8 cellular contexts compared by ENCODE assay signal in the genomic region with DNA sequence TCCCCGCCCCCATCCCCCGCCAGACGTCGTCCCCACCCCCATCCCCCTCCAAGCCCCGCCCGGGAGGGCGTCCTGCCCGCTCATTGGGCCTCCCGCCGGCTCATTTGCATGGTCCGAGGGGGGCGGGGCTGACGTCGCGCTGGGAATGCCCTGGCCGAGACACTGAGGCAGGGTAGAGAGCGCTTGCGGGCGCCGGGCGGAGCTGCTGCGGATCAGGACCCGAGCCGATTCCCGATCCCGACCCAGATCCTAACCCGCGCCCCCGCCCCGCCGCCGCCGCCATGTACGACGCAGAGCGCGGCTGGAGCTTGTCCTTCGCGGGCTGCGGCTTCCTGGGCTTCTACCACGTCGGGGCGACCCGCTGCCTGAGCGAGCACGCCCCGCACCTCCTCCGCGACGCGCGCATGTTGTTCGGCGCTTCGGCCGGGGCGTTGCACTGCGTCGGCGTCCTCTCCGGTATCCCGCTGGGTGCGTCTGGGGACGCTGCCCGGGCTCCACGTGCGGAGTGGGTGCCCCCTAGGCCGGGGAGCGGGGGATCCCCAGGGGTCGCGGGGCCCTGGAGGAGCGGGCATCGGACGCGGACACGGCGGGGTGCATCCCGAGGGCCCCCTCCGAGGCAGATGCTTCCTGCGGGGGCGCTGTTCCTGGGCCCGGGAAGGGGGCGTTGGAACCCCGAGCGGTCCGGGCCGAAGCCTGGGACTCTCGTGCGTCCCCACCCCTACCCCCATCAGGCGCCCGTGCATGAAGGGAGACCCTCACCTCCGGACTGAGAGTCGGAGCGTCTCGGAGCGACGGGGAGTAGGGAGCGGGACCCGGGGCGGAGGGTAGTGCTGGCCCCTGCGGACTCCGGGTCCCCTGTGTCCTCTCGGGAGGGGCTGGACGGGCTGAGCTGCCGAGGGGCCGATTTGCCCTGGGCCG. TPM values are rescaled to one million over a fixed set of nuclear protein-coding genes. Genes with fewer than 3 reads are reported as not detected.
DNase-seq lines count a peak whose midpoint lies in the region; ATAC-seq, FAIRE-seq and TF ChIP-seq lines count a peak whose summit lies in the region.

TSS of gene PNPLA3 (plus strand) at position 175 of the 918 bp plus-strand sequence. CDS start at position 282, 107 bp downstream.

- DNase-seq in A549 (ENCODE audit: low read depth in 1 of 2, low spot score in 1 of 2) = peak; percentile 71 to 79
- peak; percentile 63 for DNase-seq in GOT3 (lab: John Stamatoyannopoulos, UW)
- DNase-seq in NCI-H510A treated with DMSO at 0.1 percent for 48 hours (lab: John Stamatoyannopoulos, UW) = peak; percentile 46
- DNase-seq in activated CD4-positive, alpha-beta T cell treated with anti-CD3 and anti-CD28 coated beads, Interleukin-2, amount 50 U/mL, for 24 hours (ENCODE audit: low read depth in 1 of 2, low spot score in 1 of 2) = peak; percentile 57 to 71
- DNase-seq in dedifferentiated amniotic fluid mesenchymal stem cell (ENCODE audit: extremely low spot score) = peak; percentile 67
- peak; percentile 98 for DNase-seq in left lobe of liver (ENCODE audit: low spot score)
- peak; percentile 28 to 72 for DNase-seq in stimulated activated CD4-positive, alpha-beta T cell treated with anti-CD3 and anti-CD28 coated beads, Interleukin-1b, Interleukin-23, amount 100 ng/mL, for 1 hour (ENCODE audit: low read depth in 2 of 2)

- TF ChIP-seq CTCF in A549 (IDR thresholded peaks at IDR 0.05) = peak; percentile 29; the same call in 2 of the 3 replicates

- H3K4me2 ChIP-seq in A549 = peak within 1 kb of the TSS; percentile 90

- FAIRE-seq in A549 (lab: Jason Lieb, UNC) = no peak

- 20% methylated on average over 1 of the region's 107 CpGs for WGBS in A549 (ENCODE audit: missing lambda C conversion rate)

- no peak for TF ChIP-seq EP300 in A549 (IDR thresholded peaks at IDR 0.05)

- POLR2A ChIA-PET in A549 (lab: Yijun Ruan, JAX) = interaction anchor here (1.0 to 1.3 kb wide), 3 partner anchors 9 to 31 kb away, joined by 3 to 4 read pairs (median 4); partner anchors contain the start of gene SAMM50

- TF ChIP-seq RAD21 in A549 (conservative IDR thresholded peaks at IDR 0.05 in 1 of 2, IDR thresholded peaks at IDR 0.05 in 1 of 2) = no peak

- H3K9me3 ChIP-seq in A549 = no peaks in the 10 kb centered on the region

- CTCF ChIA-PET in A549 (lab: Yijun Ruan, JAX) = interaction anchor here (1.0 kb wide), 3 partner anchors 9 to 36 kb away, joined by 3 read pairs; no protein-coding TSS in a partner anchor

- peak within 1 kb of the TSS; percentile 65 to 93 for H3K27ac ChIP-seq in A549

- peak; percentile 40 for TF ChIP-seq POLR2A in A549 (IDR thresholded peaks at IDR 0.05; ENCODE audit: low read length)

- ATAC-seq in A549 (peak; percentile 86 to 94), left lobe of liver (peak; percentile 66), GM19035 (IDR thresholded peaks at IDR 0.05; ENCODE audit: unreplicated experiment) (no peak)

- peak within 1 kb of the TSS; percentile 56 for H3K4me3 ChIP-seq in A549

- H3K4me1 ChIP-seq in A549 = peaks cover 13% of the 10 kb centered on the region; the same call in 2 of the 3 replicates

TF ChIP-seq in A549, 52 proteins besides CTCF, POLR2A, EP300 and RAD21 (continues in another document):
- TF ChIP-seq FOXS1 (CRISPR knock-in tag; IDR thresholded peaks at IDR 0.05) = no peak
- TF ChIP-seq SREBF2 (IDR thresholded peaks at IDR 0.05) = no peak
- TF ChIP-seq ATOH8 (CRISPR knock-in tag; IDR thresholded peaks at IDR 0.05; ENCODE audit: low read depth) = 0 out of 2 replicates have a peak, but pooled peaks have one; percentile 18
- TF ChIP-seq ZC3H11A (IDR thresholded peaks at IDR 0.05) = no peak
- no peak for TF ChIP-seq RARB (CRISPR knock-in tag; IDR thresholded peaks at IDR 0.05)
- TF ChIP-seq, protein P1, sequence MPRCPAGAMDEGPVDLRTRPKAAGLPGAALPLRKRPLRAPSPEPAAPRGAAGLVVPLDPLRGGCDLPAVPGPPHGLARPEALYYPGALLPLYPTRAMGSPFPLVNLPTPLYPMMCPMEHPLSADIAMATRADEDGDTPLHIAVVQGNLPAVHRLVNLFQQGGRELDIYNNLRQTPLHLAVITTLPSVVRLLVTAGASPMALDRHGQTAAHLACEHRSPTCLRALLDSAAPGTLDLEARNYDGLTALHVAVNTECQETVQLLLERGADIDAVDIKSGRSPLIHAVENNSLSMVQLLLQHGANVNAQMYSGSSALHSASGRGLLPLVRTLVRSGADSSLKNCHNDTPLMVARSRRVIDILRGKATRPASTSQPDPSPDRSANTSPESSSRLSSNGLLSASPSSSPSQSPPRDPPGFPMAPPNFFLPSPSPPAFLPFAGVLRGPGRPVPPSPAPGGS (IDR thresholded peaks at IDR 0.05) = 0 out of 3 replicates have a peak, but pooled peaks have one; percentile 20
- no peak for TF ChIP-seq NPAS2 (CRISPR knock-in tag; IDR thresholded peaks at IDR 0.05; ENCODE audit: borderline replicate concordance)
- no peak for TF ChIP-seq NR3C1 (IDR thresholded peaks at IDR 0.05)
- TF ChIP-seq ZSCAN20 (CRISPR knock-in tag; IDR thresholded peaks at IDR 0.05) = no peak
- TF ChIP-seq, protein P2, sequence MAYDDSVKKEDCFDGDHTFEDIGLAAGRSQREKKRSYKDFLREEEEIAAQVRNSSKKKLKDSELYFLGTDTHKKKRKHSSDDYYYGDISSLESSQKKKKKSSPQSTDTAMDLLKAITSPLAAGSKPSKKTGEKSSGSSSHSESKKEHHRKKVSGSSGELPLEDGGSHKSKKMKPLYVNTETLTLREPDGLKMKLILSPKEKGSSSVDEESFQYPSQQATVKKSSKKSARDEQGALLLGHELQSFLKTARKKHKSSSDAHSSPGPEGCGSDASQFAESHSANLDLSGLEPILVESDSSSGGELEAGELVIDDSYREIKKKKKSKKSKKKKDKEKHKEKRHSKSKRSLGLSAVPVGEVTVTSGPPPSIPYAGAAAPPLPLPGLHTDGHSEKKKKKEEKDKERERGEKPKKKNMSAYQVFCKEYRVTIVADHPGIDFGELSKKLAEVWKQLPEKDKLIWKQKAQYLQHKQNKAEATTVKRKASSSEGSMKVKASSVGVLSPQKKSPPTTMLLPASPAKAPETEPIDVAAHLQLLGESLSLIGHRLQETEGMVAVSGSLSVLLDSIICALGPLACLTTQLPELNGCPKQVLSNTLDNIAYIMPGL (CRISPR knock-in tag; IDR thresholded peaks at IDR 0.05; ENCODE audit: borderline replicate concordance) = no peak
- no peak for TF ChIP-seq HEYL (CRISPR knock-in tag; IDR thresholded peaks at IDR 0.05)
- no peak for TF ChIP-seq NFE2L2 (conservative IDR thresholded peaks at IDR 0.05; ENCODE audit: low read length)
- no peak for TF ChIP-seq JUN (IDR thresholded peaks at IDR 0.05)
- peak; percentile 67 for TF ChIP-seq E2F6 (IDR thresholded peaks at IDR 0.05; ENCODE audit: borderline replicate concordance, low read depth)
- TF ChIP-seq ZNF302 (CRISPR knock-in tag; IDR thresholded peaks at IDR 0.05) = no peak
- peak; percentile 80 for TF ChIP-seq MAX (IDR thresholded peaks at IDR 0.05)
- no peak for TF ChIP-seq JUNB (IDR thresholded peaks at IDR 0.05)
- TF ChIP-seq KDM1A (IDR thresholded peaks at IDR 0.05; ENCODE audit: low read depth) = no peak
- TF ChIP-seq GATA3 (IDR thresholded peaks at IDR 0.05; ENCODE audit: borderline replicate concordance) = no peak
- TF ChIP-seq, protein P3, sequence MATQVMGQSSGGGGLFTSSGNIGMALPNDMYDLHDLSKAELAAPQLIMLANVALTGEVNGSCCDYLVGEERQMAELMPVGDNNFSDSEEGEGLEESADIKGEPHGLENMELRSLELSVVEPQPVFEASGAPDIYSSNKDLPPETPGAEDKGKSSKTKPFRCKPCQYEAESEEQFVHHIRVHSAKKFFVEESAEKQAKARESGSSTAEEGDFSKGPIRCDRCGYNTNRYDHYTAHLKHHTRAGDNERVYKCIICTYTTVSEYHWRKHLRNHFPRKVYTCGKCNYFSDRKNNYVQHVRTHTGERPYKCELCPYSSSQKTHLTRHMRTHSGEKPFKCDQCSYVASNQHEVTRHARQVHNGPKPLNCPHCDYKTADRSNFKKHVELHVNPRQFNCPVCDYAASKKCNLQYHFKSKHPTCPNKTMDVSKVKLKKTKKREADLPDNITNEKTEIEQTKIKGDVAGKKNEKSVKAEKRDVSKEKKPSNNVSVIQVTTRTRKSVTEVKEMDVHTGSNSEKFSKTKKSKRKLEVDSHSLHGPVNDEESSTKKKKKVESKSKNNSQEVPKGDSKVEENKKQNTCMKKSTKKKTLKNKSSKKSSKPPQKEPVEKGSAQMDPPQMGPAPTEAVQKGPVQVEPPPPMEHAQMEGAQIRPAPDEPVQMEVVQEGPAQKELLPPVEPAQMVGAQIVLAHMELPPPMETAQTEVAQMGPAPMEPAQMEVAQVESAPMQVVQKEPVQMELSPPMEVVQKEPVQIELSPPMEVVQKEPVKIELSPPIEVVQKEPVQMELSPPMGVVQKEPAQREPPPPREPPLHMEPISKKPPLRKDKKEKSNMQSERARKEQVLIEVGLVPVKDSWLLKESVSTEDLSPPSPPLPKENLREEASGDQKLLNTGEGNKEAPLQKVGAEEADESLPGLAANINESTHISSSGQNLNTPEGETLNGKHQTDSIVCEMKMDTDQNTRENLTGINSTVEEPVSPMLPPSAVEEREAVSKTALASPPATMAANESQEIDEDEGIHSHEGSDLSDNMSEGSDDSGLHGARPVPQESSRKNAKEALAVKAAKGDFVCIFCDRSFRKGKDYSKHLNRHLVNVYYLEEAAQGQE (IDR thresholded peaks at IDR 0.05) = no peak

RNA-seq across cellular contexts. Expression of gene PNPLA3, which starts in this region (rescaled TPM):
- polyA plus RNA-seq in A549 (2011; rRNA removed) (1.3 TPM in 2 replicates), A549 (2017; fragmentation: RNase III; extraction: RNeasy Plus Mini Kit Qiagen cat#74134 plus additional on column Dnase treatment) (1.00 to 1.8 TPM (median 1.3 TPM) in 3 replicates)
- 0.99 and 1.2 TPM in 2 replicates for polyA plus RNA-seq in A549 (2012; cell fraction: cytosol; rRNA removed)
- polyA plus RNA-seq in A549 (2012; cell fraction: nucleus; rRNA removed) = 2.2 and 2.3 TPM in 2 replicates
- polyA minus RNA-seq in A549 (2011; rRNA and poly(A)+ RNA removed) = 1.2 and 1.6 TPM in 2 replicates
- 72.1 TPM for total RNA-seq in left lobe of liver

Comparison
In these comparisons a context has a peak if more than half of its experiments do, and no peak if none do; other contexts are left out.
1. DNase-seq: peak in every context shown above with its lines; median percentile 98 in left lobe of liver; 75 in A549; 67 in dedifferentiated amniotic fluid mesenchymal stem cell; 64 in activated CD4-positive, alpha-beta T cell treated with anti-CD3 and anti-CD28 coated beads, Interleukin-2, amount 50 U/mL, for 24 hours; 63 in GOT3; 50 in stimulated activated CD4-positive, alpha-beta T cell treated with anti-CD3 and anti-CD28 coated beads, Interleukin-1b, Interleukin-23, amount 100 ng/mL, for 1 hour; 46 in NCI-H510A treated with DMSO at 0.1 percent for 48 hours.